7 cellular contexts compared by ENCODE assay signal in genomic region chr9:97193767-97194166, GRCh38.
DNase-seq lines count a peak whose midpoint lies in the region; ATAC-seq, FAIRE-seq and TF ChIP-seq lines count a peak whose summit lies in the region.
"Not testable (repeated sequence)": the region's sequence is repeated elsewhere in the genome, so short reads cannot be mapped to it uniquely, and the experiment has no call there.

No MANE protein-coding gene starts in this region.

- H3K9me3 Mint-ChIP-seq in GM23338, WTC11: not testable (repeated sequence)

- not testable (repeated sequence) for H3K4me2 ChIP-seq in GM23338; HepG2 (ENCODE audit: low read depth, low read length)

- not testable (repeated sequence) for TF ChIP-seq EP300 in HepG2 (IDR thresholded peaks at IDR 0.05; ENCODE audit: low read depth in 2 of 2, low read length in 2 of 2); HepG2 (CRISPR knock-in tag; IDR thresholded peaks at IDR 0.05; ENCODE audit: borderline replicate concordance)

- FAIRE-seq in HepG2 (lab: Jason Lieb, UNC) = not testable (repeated sequence)

- BruUV-seq in HepG2 (replicated peaks; lab: Mats Ljungman, UMichigan) = not testable (repeated sequence)

- TF ChIP-seq CTCF in GM23338 (conservative IDR thresholded peaks at IDR 0.05; ENCODE audit: low read depth in 2 of 2); WTC11 (IDR thresholded peaks at IDR 0.05); HepG2 (CRISPR knock-in tag; IDR thresholded peaks at IDR 0.05): not testable (repeated sequence)

- CTCF ChIA-PET in WTC11 (lab: Charles Lee); HepG2 (lab: Yijun Ruan, JAX; ENCODE audit: low intra/inter-chr PET ratio, low total read pairs): not testable (repeated sequence)

- not testable (repeated sequence) for TF ChIP-seq POLR2A in HepG2 (IDR thresholded peaks at IDR 0.05; ENCODE audit: insufficient read depth in 1 of 2, low read depth in 2 of 2, low read length in 2 of 2)

- peak overlapping the region; percentile 76; the same call in 1 of the 2 replicates for H3K27ac ChIP-seq in GM23338 (ENCODE audit: low read depth)
- H3K27ac ChIP-seq in HepG2 (ENCODE audit: extremely low read length, insufficient read depth, low read length) = not testable (repeated sequence)

- not testable (repeated sequence) for H3K4me1 ChIP-seq in GM23338 (ENCODE audit: insufficient read depth); HepG2 (ENCODE audit: insufficient read depth, low read length)

- not testable (repeated sequence) for H3K27me3 ChIP-seq in GM23338 (ENCODE audit: insufficient read depth); HepG2 (ENCODE audit: control insufficient read depth in 1 of 2, insufficient read depth in 2 of 2, low read length in 2 of 2)

- TF ChIP-seq RAD21 in HepG2 (CRISPR knock-in tag; IDR thresholded peaks at IDR 0.05) = not testable (repeated sequence)

- peaks cover 21% of the 10 kb centered on the region for H3K36me3 ChIP-seq in GM23338 (ENCODE audit: insufficient read depth)
- not testable (repeated sequence) for H3K36me3 ChIP-seq in HepG2 (replicated peaks in 1 of 2; ENCODE audit: control insufficient read depth in 1 of 2, insufficient read depth in 2 of 2, low read length in 2 of 2)

- not testable (repeated sequence) for H3K9me2 ChIP-seq in GM23338 (ENCODE audit: insufficient read depth)

- not testable (repeated sequence) for H3K9me3 ChIP-seq in HepG2 (ENCODE audit: low read length)

- not testable (repeated sequence) for ATAC-seq in GM23338, WTC11
- ATAC-seq in HepG2 = peak; percentile 70

- intact Hi-C loops in HepG2 (cut with micrococcal nuclease; ENCODE audit: unreplicated experiment) = not testable (repeated sequence)

- H3K4me3 Mint-ChIP-seq in GM23338, WTC11: not testable (repeated sequence)

- POLR2A ChIA-PET in WTC11 (lab: Charles Lee); HepG2 (lab: Yijun Ruan, JAX): not testable (repeated sequence)

- H2AFZ ChIP-seq in GM23338; HepG2 (ENCODE audit: low read length): not testable (repeated sequence)

- peaks cover 14% of the 10 kb centered on the region; the same call in 2 of the 3 replicates for H3K4me1 Mint-ChIP-seq in GM23338
- H3K4me1 Mint-ChIP-seq in WTC11 = peaks cover 11% of the 10 kb centered on the region

- peaks cover 21% of the 10 kb centered on the region; the same call in 1 of the 2 replicates for H3K79me2 ChIP-seq in GM23338 (replicated peaks; ENCODE audit: insufficient read depth)
- H3K79me2 ChIP-seq in HepG2 (ENCODE audit: insufficient read depth, low read length) = not testable (repeated sequence)

- H3K36me3 Mint-ChIP-seq in GM23338 (ENCODE audit: low read depth) (peaks cover 59% of the 10 kb centered on the region), WTC11 (peaks cover 46% of the 10 kb centered on the region)

- H4K20me1 ChIP-seq in GM23338 (replicated peaks; ENCODE audit: insufficient read depth); HepG2 (ENCODE audit: insufficient read depth, low read length): not testable (repeated sequence)

- not testable (repeated sequence) for H3F3A ChIP-seq in GM23338 (replicated peaks; ENCODE audit: low read depth)

- not testable (repeated sequence) for H3K27me3 Mint-ChIP-seq in GM23338 (ENCODE audit: insufficient read depth, low read depth, poor library complexity); WTC11 (ENCODE audit: low read depth)

- not testable (repeated sequence) for H3K4me3 ChIP-seq in GM23338; HepG2 (replicated peaks in 1 of 3; ENCODE audit: insufficient read depth in 1 of 3, low read depth in 2 of 3, low read length in 3 of 3)

- H3K27ac Mint-ChIP-seq in GM23338 (peak overlapping the region; percentile 84), WTC11 (peak overlapping the region; percentile 79; the same call in 1 of the 2 replicates)

- H3K9ac ChIP-seq in HepG2 (ENCODE audit: insufficient read depth, low read depth, low read length) = not testable (repeated sequence)

- WGBS in HepG2 (ENCODE audit: low lambda C conversion rate) = 15% methylated on average over 4 of the region's 4 CpGs

- peak; percentile 82 for DNase-seq in Caki2 (ENCODE audit: low read depth)
- DNase-seq in GM23338 (ENCODE audit: low spot score); WTC11 (ENCODE audit: low spot score): not testable (repeated sequence)
- DNase-seq in HT1080 (ENCODE audit: low read depth) = peak; percentile 7
- DNase-seq in RKO (ENCODE audit: low spot score) = peak; percentile 55
- DNase-seq in glomerular visceral epithelial cell (ENCODE audit: extremely low spot score) = peak; percentile 50
- peak; percentile 16 for DNase-seq in HepG2 (ENCODE audit: low spot score)

- in situ Hi-C loops in Caki2 (cut with HindIII; ENCODE audit: low pct_unique_long_range_greater_than_20kb, low sequenced_read_pairs); HepG2 (cut with HindIII; ENCODE audit: extremely low pct_ligation_motif_present, low pct_unique_long_range_greater_than_20kb): not testable (repeated sequence)

TF ChIP-seq in HepG2, 621 proteins besides CTCF, POLR2A, EP300 and RAD21:
- TF ChIP-seq FOSL2 (CRISPR knock-in tag; IDR thresholded peaks at IDR 0.05) (peak; percentile 74), ZNF441 (CRISPR knock-in tag; IDR thresholded peaks at IDR 0.05; ENCODE audit: borderline replicate concordance) (peak; percentile 97)
